Comparison of ENCODE assay signal across 16 cellular contexts in the genomic region with DNA sequence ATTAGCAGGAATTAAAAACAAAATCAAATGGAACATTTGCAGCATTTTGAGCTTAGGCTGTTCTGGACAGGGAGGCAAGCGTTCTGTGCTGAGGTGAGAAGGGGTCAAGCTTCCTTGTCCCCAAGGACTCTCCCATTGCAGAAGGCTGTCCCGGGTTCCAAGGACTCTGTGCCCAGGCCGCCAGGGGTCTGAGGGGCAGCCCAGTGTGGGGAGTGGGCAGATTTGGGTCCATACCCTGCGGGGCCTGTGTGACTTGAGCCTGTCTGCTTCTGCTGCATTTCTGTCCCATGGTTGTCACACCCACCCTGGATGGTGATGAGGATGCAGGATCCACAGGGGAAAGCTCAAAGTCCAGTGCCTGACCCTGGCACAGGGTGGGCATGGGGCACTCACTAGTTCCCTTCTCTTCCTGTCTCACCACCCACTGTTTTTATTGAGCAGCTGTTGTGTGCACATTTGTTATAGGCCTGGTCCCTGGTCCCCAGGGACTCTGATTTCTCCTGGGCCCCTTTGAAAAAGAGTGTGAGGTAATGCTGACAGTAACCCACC.
A peak's percentile ranks its signal among the peaks of the same experiment; 100 is the strongest.
DNase-seq lines count a peak whose midpoint lies in the region; ATAC-seq and TF ChIP-seq lines count a peak whose summit lies in the region.
"Had no signal": no experiment of that assay in that cellular context is flagged by ENCODE, and none has a peak within 500 bp of the region (broad histone marks: within the 10 kb centered on the region; RNA-seq: fewer than 3 reads in every experiment).

No MANE protein-coding gene starts in this region.

- H3K27me3 ChIP-seq in Loucy (ENCODE audit: insufficient read depth, low read length, poor library complexity, severe bottlenecking) (no peaks in the 10 kb centered on the region), mesenchymal stem cell (ENCODE audit: control insufficient read depth in 1 of 2, insufficient read depth in 1 of 2, low read length in 2 of 2) (no peaks in the 10 kb centered on the region), sigmoid colon (no peaks in the 10 kb centered on the region)
- H3K27me3 ChIP-seq: BLaER1 had no signal

- peak overlapping the region in 1 of 2 experiments; percentile 69 for H3K14ac ChIP-seq in mesenchymal stem cell (ENCODE audit: low read length in 2 of 2)

- no peak overlapping the region for H3K4ac ChIP-seq in mesenchymal stem cell (ENCODE audit: low read depth in 1 of 2, low read length in 2 of 2)

- H2AFZ ChIP-seq in Loucy (ENCODE audit: low read length), result no peak overlapping the region
- H2AFZ ChIP-seq in mesenchymal stem cell (ENCODE audit: low read depth, low read length), result no peak overlapping the region
- H2AFZ ChIP-seq: GM23338 had no signal

- no peaks in the 10 kb centered on the region for H3K79me1 ChIP-seq in mesenchymal stem cell (replicated peaks; ENCODE audit: low read length, poor library complexity, severe bottlenecking)

- H3K4me3 Mint-ChIP-seq in activated CD4-positive, alpha-beta memory T cell treated with anti-CD3 and anti-CD28 coated beads for 36 hours, result no peak overlapping the region
- H3K4me3 Mint-ChIP-seq: CD14-positive monocyte; CD4-positive, alpha-beta memory T cell; GM23338; HFFc6 had no signal

- H4K20me1 ChIP-seq in Loucy (ENCODE audit: insufficient read depth, low read length, poor library complexity, severe bottlenecking), result no peaks in the 10 kb centered on the region
- H4K20me1 ChIP-seq: BLaER1 had no signal

- H3K23ac ChIP-seq in mesenchymal stem cell (ENCODE audit: low read length in 2 of 2), result peak overlapping the region in 1 of 2 experiments; percentile 31

- H3K36me3 Mint-ChIP-seq in activated CD4-positive, alpha-beta memory T cell treated with anti-CD3 and anti-CD28 coated beads for 36 hours, result no peaks in the 10 kb centered on the region
- H3K36me3 Mint-ChIP-seq: CD14-positive monocyte; CD4-positive, alpha-beta memory T cell had no signal

- H3K4me2 ChIP-seq in Loucy (ENCODE audit: low read depth, low read length, poor library complexity, severe bottlenecking), result no peak overlapping the region
- no peak overlapping the region for H3K4me2 ChIP-seq in mesenchymal stem cell (ENCODE audit: low read length, poor library complexity, severe bottlenecking)
- H3K4me2 ChIP-seq: BLaER1, GM23338 had no signal

- POLR2A ChIA-PET in activated CD4-positive, alpha-beta memory T cell treated with anti-CD3 and anti-CD28 coated beads for 36 hours (lab: Charles Lee), result no interaction called here

- H3K27ac ChIP-seq in mesenchymal stem cell (ENCODE audit: low read length, poor library complexity, severe bottlenecking) (no peak overlapping the region), sigmoid colon (no peak overlapping the region)
- H3K27ac ChIP-seq: BLaER1 had no signal

- intact Hi-C loops in sigmoid colon (cut with DNase I), result no loop called here
- intact Hi-C loops in activated CD4-positive, alpha-beta memory T cell treated with anti-CD3 and anti-CD28 coated beads for 36 hours (cut with micrococcal nuclease), result loop anchor here (10.0 kb wide), 1 partner anchor 205 kb away; no protein-coding TSS in a partner anchor

- no peaks in the 10 kb centered on the region for H3K9me3 ChIP-seq in Loucy (ENCODE audit: insufficient read depth, low read depth, low read length)
- no peaks in the 10 kb centered on the region for H3K9me3 ChIP-seq in mesenchymal stem cell (ENCODE audit: control insufficient read depth, low read length)
- no peaks in the 10 kb centered on the region for H3K9me3 ChIP-seq in sigmoid colon
- H3K9me3 ChIP-seq: BLaER1 had no signal

- H2AK5ac ChIP-seq in mesenchymal stem cell (ENCODE audit: low read length, severe bottlenecking), result no peak overlapping the region

- H2BK12ac ChIP-seq in mesenchymal stem cell (ENCODE audit: low read length in 2 of 2), result peak overlapping the region in 1 of 2 experiments; percentile 47

- CTCF ChIA-PET in activated CD4-positive, alpha-beta memory T cell treated with anti-CD3 and anti-CD28 coated beads for 36 hours (lab: Charles Lee), result no interaction called here

- H2BK15ac ChIP-seq in mesenchymal stem cell (ENCODE audit: low read depth, poor library complexity, severe bottlenecking), result no peak overlapping the region

- peaks cover 8% of the 10 kb centered on the region for H3K27me3 Mint-ChIP-seq in activated CD4-positive, alpha-beta memory T cell treated with anti-CD3 and anti-CD28 coated beads for 36 hours

- no peaks in the 10 kb centered on the region for H3K9me3 Mint-ChIP-seq in activated CD4-positive, alpha-beta memory T cell treated with anti-CD3 and anti-CD28 coated beads for 36 hours
- H3K9me3 Mint-ChIP-seq: CD4-positive, alpha-beta memory T cell; GM23338; HFFc6 had no signal

- H3K36me3 ChIP-seq in Loucy (ENCODE audit: insufficient read depth, low read length), result no peaks in the 10 kb centered on the region
- H3K36me3 ChIP-seq in mesenchymal stem cell (ENCODE audit: control insufficient read depth in 1 of 2, insufficient read depth in 2 of 2, low read depth in 1 of 2, low read length in 2 of 2), result no peaks in the 10 kb centered on the region
- no peaks in the 10 kb centered on the region for H3K36me3 ChIP-seq in sigmoid colon
- H3K36me3 ChIP-seq: BLaER1 had no signal

- no peak for TF ChIP-seq POLR2A in sigmoid colon (IDR thresholded peaks at IDR 0.05)

- H3K4me1 ChIP-seq in Loucy (ENCODE audit: insufficient read depth, low read length, poor library complexity, severe bottlenecking), result peaks cover 54% of the 10 kb centered on the region
- H3K4me1 ChIP-seq in mesenchymal stem cell (ENCODE audit: control insufficient read depth, insufficient read depth, low read depth, low read length), result peaks cover 23% of the 10 kb centered on the region
- H3K4me1 ChIP-seq in sigmoid colon, result no peaks in the 10 kb centered on the region

- DNase-seq in D341Med (ENCODE audit: low spot score) (peak; percentile 3), mesenchymal stem cell (no peak), sigmoid colon (peak; percentile 42), SKM-1 treated with dmso at 0.1 percent for 144 hours (lab: John Stamatoyannopoulos, UW; ENCODE audit: unreplicated experiment) (no peak)
- DNase-seq in activated CD4-positive, alpha-beta memory T cell treated with anti-CD3 and anti-CD28 coated beads for 36 hours, result no peak
- DNase-seq: 8988T; CD4-positive, alpha-beta memory T cell; DMS53; H7; HFFc6 had no signal

- TF ChIP-seq CTCF in Loucy (conservative IDR thresholded peaks at IDR 0.05; ENCODE audit: low read length) (no peak), sigmoid colon (IDR thresholded peaks at IDR 0.05) (no peak)

- no peak for ATAC-seq in GM21528 (IDR thresholded peaks at IDR 0.05; ENCODE audit: low FRiP score, unreplicated experiment)
- ATAC-seq: GM23338, HCT116 had no signal

- H3K9ac ChIP-seq in Loucy (ENCODE audit: low read depth, low read length, poor library complexity, severe bottlenecking) (peak overlapping the region; percentile 25), mesenchymal stem cell (ENCODE audit: low read length) (no peak overlapping the region)
- H3K9ac ChIP-seq: BLaER1 had no signal

- no peaks in the 10 kb centered on the region for H3K4me1 Mint-ChIP-seq in activated CD4-positive, alpha-beta memory T cell treated with anti-CD3 and anti-CD28 coated beads for 36 hours (ENCODE audit: low read depth)
- H3K4me1 Mint-ChIP-seq: GM23338 had no signal

- H4K8ac ChIP-seq in mesenchymal stem cell (ENCODE audit: low read length), result peak overlapping the region; percentile 69

- no peaks in the 10 kb centered on the region for H3F3A ChIP-seq in Loucy (ENCODE audit: low read depth)

- H2BK5ac ChIP-seq in mesenchymal stem cell (ENCODE audit: low read depth, low read length, poor library complexity, severe bottlenecking), result no peak overlapping the region

- H3K9me2 ChIP-seq in Loucy (replicated peaks; ENCODE audit: low read depth, low read length), result no peaks in the 10 kb centered on the region

- H3K27ac Mint-ChIP-seq in activated CD4-positive, alpha-beta memory T cell treated with anti-CD3 and anti-CD28 coated beads for 36 hours, result no peak overlapping the region
- H3K27ac Mint-ChIP-seq: CD4-positive, alpha-beta memory T cell; GM23338; HFFc6 had no signal

- H3K4me3 ChIP-seq in Loucy (ENCODE audit: low read length, poor library complexity, severe bottlenecking) (no peak overlapping the region), mesenchymal stem cell (ENCODE audit: insufficient read depth in 1 of 2, low read depth in 1 of 2, low read length in 2 of 2) (no peak overlapping the region), sigmoid colon (no peak overlapping the region)
- H3K4me3 ChIP-seq: BLaER1, GM23338 had no signal

- H3K79me2 ChIP-seq in Loucy (ENCODE audit: insufficient read depth, low read length), result no peaks in the 10 kb centered on the region

- peak overlapping the region; percentile 36 for H4K91ac ChIP-seq in mesenchymal stem cell (ENCODE audit: low read length)

- WGBS in mesenchymal stem cell, result 87% methylated on average over 4 of the region's 4 CpGs
- 66 to 87% methylated on average over 4 of the region's 4 CpGs for WGBS in sigmoid colon, 2 donors

- H3K18ac ChIP-seq in mesenchymal stem cell (ENCODE audit: low read depth in 1 of 2, low read length in 2 of 2), result peak overlapping the region in 1 of 2 experiments; percentile 49

- no peak for TF ChIP-seq EP300 in sigmoid colon (IDR thresholded peaks at IDR 0.05)

- no peak overlapping the region for H2BK120ac ChIP-seq in mesenchymal stem cell (ENCODE audit: low read depth, low read length)

Comparison
In these comparisons a context has a peak if more than half of its experiments do, and no peak if none do; other contexts are left out.
1. DNase-seq: peak in D341Med (single experiment) and sigmoid colon (single experiment); none in mesenchymal stem cell (single experiment), activated CD4-positive, alpha-beta memory T cell treated with anti-CD3 and anti-CD28 coated beads for 36 hours (single experiment) and SKM-1 treated with dmso at 0.1 percent for 144 hours (single experiment).